ENCODE assay signal across 9 cellular contexts in the genomic region with DNA sequence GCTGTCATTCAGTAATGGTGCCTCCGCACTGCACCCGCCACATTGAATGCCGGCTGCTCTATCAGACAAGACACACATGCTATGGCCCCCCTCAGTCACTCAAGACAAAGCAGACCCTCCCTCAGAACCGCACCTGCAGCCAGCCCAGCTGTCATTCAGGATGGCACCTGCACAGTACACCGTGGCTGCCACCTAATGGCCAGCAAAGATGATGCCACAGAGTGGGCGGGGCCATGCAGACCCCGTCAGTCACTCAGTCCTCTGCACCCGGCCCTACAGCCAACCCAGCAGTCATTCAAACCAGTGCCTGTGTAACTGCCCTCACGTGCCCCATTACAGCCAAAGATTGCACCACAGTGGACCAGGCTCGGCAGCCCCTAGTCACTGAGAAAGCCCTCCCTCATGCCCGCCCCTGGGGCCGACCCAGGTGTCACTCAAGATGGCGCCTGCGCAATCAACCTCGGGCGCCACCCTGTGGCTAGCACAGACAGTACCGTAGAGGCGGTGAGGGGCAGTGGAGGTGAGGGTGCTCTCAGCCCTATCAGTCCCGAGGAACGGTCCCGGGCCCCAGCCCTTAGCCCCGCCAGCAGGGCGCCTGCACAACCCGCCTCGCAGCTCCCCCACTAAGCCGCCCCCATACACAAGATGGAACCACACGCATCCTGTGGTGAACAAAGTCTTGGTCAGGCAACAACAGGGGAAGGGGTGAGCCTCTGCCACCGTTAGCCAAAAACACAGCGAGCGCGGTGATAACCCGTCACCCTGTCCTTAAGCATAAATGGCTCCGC. TPM values are rescaled to one million over a fixed set of nuclear protein-coding genes. Genes with fewer than 3 reads are reported as not detected.
DNase-seq lines count a peak whose midpoint lies in the region; TF ChIP-seq lines count a peak whose summit lies in the region.
"Had no signal": no experiment of that assay in that cellular context is flagged by ENCODE, and none has a peak within 500 bp of the region (broad histone marks: within the 10 kb centered on the region; RNA-seq: fewer than 3 reads in every experiment).

No MANE protein-coding gene starts in this region.

- H3K9me3 ChIP-seq in parathyroid adenoma (ENCODE audit: control insufficient read depth, low read length) = no peaks in the 10 kb centered on the region
- no peaks in the 10 kb centered on the region for H3K9me3 ChIP-seq in CD8-positive, alpha-beta memory T cell (ENCODE audit: low read length)

- H3K4me3 ChIP-seq in parathyroid adenoma (ENCODE audit: low read depth, low read length) = peak overlapping the region; percentile 67
- H3K4me3 ChIP-seq in CD8-positive, alpha-beta memory T cell (ENCODE audit: low read length) = no peak overlapping the region

- H3K9ac ChIP-seq in parathyroid adenoma = no peak overlapping the region

- peaks cover 17 to 30% of the 10 kb centered on the region in 2 donors for H3K27me3 Mint-ChIP-seq in CD8-positive, alpha-beta memory T cell

- peaks cover 0 to 6% (median 0%) of the 10 kb centered on the region in 3 donors for H3K36me3 Mint-ChIP-seq in CD8-positive, alpha-beta memory T cell

- H3K9me3 Mint-ChIP-seq in CD8-positive, alpha-beta memory T cell = peaks cover 20 to 58% (median 44%) of the 10 kb centered on the region in 5 donors

- H3K4me2 ChIP-seq in parathyroid adenoma (ENCODE audit: low read length) = peak overlapping the region; percentile 74

- CTCF ChIA-PET in CD8-positive, alpha-beta memory T cell (lab: Charles Lee) = no interaction called here

- H3K27ac ChIP-seq in parathyroid adenoma = peak overlapping the region; percentile 95
- H3K27ac ChIP-seq in CD8-positive, alpha-beta memory T cell (ENCODE audit: low read depth, low read length) = no peak overlapping the region

- H3K79me2 ChIP-seq in parathyroid adenoma = no peaks in the 10 kb centered on the region

- TF ChIP-seq CTCF in parathyroid adenoma (IDR thresholded peaks at IDR 0.05) = peak; percentile 78

- H3K36me3 ChIP-seq in parathyroid adenoma (ENCODE audit: control insufficient read depth, insufficient read depth, low read length) = no peaks in the 10 kb centered on the region
- H3K36me3 ChIP-seq in CD8-positive, alpha-beta memory T cell (ENCODE audit: insufficient read depth, low read length) = no peaks in the 10 kb centered on the region

- no peak overlapping the region for H3K27ac Mint-ChIP-seq in CD8-positive, alpha-beta memory T cell
- H3K27ac Mint-ChIP-seq: activated T-helper 17 cell treated with anti-CD3 and anti-CD28 coated beads, Interleukin-2, amount 50 U/mL, for 72 hours had no signal

- H3K4me1 Mint-ChIP-seq in CD8-positive, alpha-beta memory T cell = no peaks in the 10 kb centered on the region
- H3K4me1 Mint-ChIP-seq: activated T-helper 17 cell treated with anti-CD3 and anti-CD28 coated beads, Interleukin-2, amount 50 U/mL, for 72 hours had no signal

- H2AFZ ChIP-seq in parathyroid adenoma = peak overlapping the region; percentile 81

- POLR2A ChIA-PET in CD8-positive, alpha-beta memory T cell (lab: Charles Lee) = no interaction called here

- peak overlapping the region in 2 of 7 donors; percentile 13 to 41 for H3K4me3 Mint-ChIP-seq in CD8-positive, alpha-beta memory T cell
- H3K4me3 Mint-ChIP-seq: activated T-helper 17 cell treated with anti-CD3 and anti-CD28 coated beads, Interleukin-2, amount 50 U/mL, for 72 hours had no signal

- DNase-seq in CD1c-positive myeloid dendritic cell (ENCODE audit: extremely low spot score) = peak; percentile 57
- DNase-seq in RPMI8226 = peak; percentile 21
- DNase-seq in globus pallidus (ENCODE audit: low spot score) = peak; percentile 88
- DNase-seq in stimulated activated CD4-positive, alpha-beta T cell treated with anti-CD3 and anti-CD28 coated beads, Interleukin-12 subunit alpha, Interleukin-12 subunit beta, amount 100 ng/mL, for 4 hours = no peak
- DNase-seq in CD8-positive, alpha-beta memory T cell = no peak
- DNase-seq in NCI-H146 treated with DMSO at 0.1 percent for 48 hours (lab: John Stamatoyannopoulos, UW; ENCODE audit: unreplicated experiment) = no peak
- no peak for DNase-seq in stimulated activated CD4-positive, alpha-beta T cell treated with anti-CD3 and anti-CD28 coated beads, Interleukin-4, amount 100 ng/mL, for 24 hours

- H3K27me3 ChIP-seq in parathyroid adenoma (ENCODE audit: control insufficient read depth, insufficient read depth, low read length) = no peaks in the 10 kb centered on the region
- no peaks in the 10 kb centered on the region for H3K27me3 ChIP-seq in CD8-positive, alpha-beta memory T cell (ENCODE audit: insufficient read depth, low read length, poor library complexity, severe bottlenecking)

- H3K4me1 ChIP-seq in parathyroid adenoma = no peaks in the 10 kb centered on the region
- no peaks in the 10 kb centered on the region for H3K4me1 ChIP-seq in CD8-positive, alpha-beta memory T cell (ENCODE audit: insufficient read depth, low read length)

RNA-seq across cellular contexts. Expression of gene PEG3, which starts 2.4 kb away (rescaled TPM):
- not detected for total RNA-seq in CD8-positive, alpha-beta memory T cell
- not detected for polyA plus RNA-seq in CD8-positive, alpha-beta memory T cell

RNA-seq across cellular contexts. Expression of gene ZIM2, which starts 2.4 kb away (rescaled TPM):
- total RNA-seq in CD8-positive, alpha-beta memory T cell = not detected
- not detected for polyA plus RNA-seq in CD8-positive, alpha-beta memory T cell
- total RNA-seq: activated T-helper 17 cell treated with anti-CD3 and anti-CD28 coated beads, Interleukin-2, amount 50 U/mL, for 72 hours had no signal

Comparison
In these comparisons a context has a peak if more than half of its experiments do, and no peak if none do; other contexts are left out.
1. DNase-seq: peak in CD1c-positive myeloid dendritic cell (single experiment), RPMI8226 (single experiment) and globus pallidus (single experiment); none in stimulated activated CD4-positive, alpha-beta T cell treated with anti-CD3 and anti-CD28 coated beads, Interleukin-12 subunit alpha, Interleukin-12 subunit beta, amount 100 ng/mL, for 4 hours (single experiment), CD8-positive, alpha-beta memory T cell (0 of 5), NCI-H146 treated with DMSO at 0.1 percent for 48 hours (single experiment) and stimulated activated CD4-positive, alpha-beta T cell treated with anti-CD3 and anti-CD28 coated beads, Interleukin-4, amount 100 ng/mL, for 24 hours (single experiment).